8 cellular contexts compared by ENCODE assay signal in the genomic region with DNA sequence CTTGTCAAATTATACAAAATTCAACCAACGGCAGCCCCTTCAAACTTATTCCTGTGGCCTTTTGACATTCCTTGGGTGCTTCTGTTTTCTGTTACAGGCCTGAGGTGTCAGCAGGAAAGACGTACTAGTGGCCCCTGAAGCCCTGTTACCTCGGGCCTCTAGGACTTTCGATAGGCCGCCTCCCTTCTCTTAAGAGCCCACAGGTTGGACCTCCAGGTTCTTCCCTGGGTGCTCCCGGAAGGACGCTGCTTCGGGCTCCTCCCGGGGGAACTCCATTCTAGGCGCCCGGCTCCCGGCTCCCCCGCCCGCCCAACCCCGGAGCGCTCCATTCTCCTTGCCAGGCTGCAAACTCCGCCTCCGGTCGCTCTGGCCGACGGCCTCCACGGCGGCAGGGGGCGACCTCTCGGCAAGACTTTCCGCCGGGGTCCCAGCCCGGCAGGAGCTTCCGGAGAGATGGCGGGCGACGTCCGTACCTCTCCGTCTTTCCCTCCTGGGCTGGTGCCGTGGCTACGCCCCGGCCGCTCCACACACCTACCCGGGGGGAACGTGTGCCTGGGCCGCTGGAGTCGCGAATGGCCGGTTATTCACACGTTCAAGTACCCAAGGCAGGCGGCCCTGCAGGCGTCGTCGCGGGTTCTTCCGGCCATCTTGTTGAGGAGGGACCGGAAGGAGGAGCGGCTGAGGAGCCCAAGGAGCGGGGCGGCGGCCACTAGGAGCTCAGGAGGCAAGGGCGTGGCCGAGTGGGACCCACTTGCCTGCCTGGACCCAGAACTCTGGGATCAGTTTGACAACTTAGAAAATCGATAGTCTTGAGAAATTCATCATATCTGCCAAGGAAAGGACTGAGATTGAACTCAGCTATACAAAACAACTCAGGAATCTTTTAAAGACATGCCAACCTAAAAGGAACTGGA. TPM values are rescaled to one million over a fixed set of nuclear protein-coding genes. Genes with fewer than 3 reads are reported as not detected.
A peak's percentile ranks its signal among the peaks of the same experiment; 100 is the strongest.
DNase-seq lines count a peak whose midpoint lies in the region; ATAC-seq lines count a peak whose summit lies in the region.

No MANE protein-coding gene starts in this region.

- H3K27me3 Mint-ChIP-seq in activated CD8-positive, alpha-beta T cell treated with anti-CD3 and anti-CD28 coated beads, Interleukin-2, amount 10 ng/mL, durations not matched to agents 7 days and 5 days (ENCODE audit: low read depth) = peaks cover 2% of the 10 kb centered on the region

- H3K9ac ChIP-seq in BLaER1 = peak overlapping the region; percentile 77

- H3K36me3 ChIP-seq in BLaER1 = no peaks in the 10 kb centered on the region

- H3K27ac ChIP-seq in BLaER1 = peak overlapping the region; percentile 85

- DNase-seq in NCI-H526 (lab: John Stamatoyannopoulos, UW) = peak; percentile 82 to 90
- peak; percentile 88 for DNase-seq in activated CD8-positive, alpha-beta T cell treated with anti-CD3 and anti-CD28 coated beads, Interleukin-2, amount 10 ng/mL, durations not matched to agents 7 days and 5 days
- peak; percentile 66 for DNase-seq in effector CD8-positive, alpha-beta T cell (lab: John Stamatoyannopoulos, UW)
- peak; percentile 81 for DNase-seq in medulla oblongata (ENCODE audit: extremely low spot score)
- peak; percentile 76 for DNase-seq in stimulated activated CD8-positive, alpha-beta memory T cell treated with anti-CD3 and anti-CD28 coated beads, Interleukin-12 subunit alpha, Interleukin-12 subunit beta, amount 100 ng/mL, for 24 hours (ENCODE audit: extremely low read depth)

- POLR2A ChIA-PET in activated CD8-positive, alpha-beta T cell treated with anti-CD3 and anti-CD28 coated beads, Interleukin-2, amount 10 ng/mL, durations not matched to agents 7 days and 5 days (lab: Charles Lee) = interaction anchor here (0.5 to 2.0 kb wide), 16 partner anchors 9 to 383 kb away, joined by 3 to 8 read pairs (median 4); a partner anchor contains a TSS

- ATAC-seq in GM19035 (IDR thresholded peaks at IDR 0.05; ENCODE audit: unreplicated experiment) (peak; percentile 96), HG03342 (IDR thresholded peaks at IDR 0.05; ENCODE audit: unreplicated experiment) (peak; percentile 96)
- peak; percentile 97 for ATAC-seq in activated CD8-positive, alpha-beta T cell treated with anti-CD3 and anti-CD28 coated beads, Interleukin-2, amount 10 ng/mL, durations not matched to agents 7 days and 5 days

- peaks cover 19% of the 10 kb centered on the region for H3K9me3 Mint-ChIP-seq in activated CD8-positive, alpha-beta T cell treated with anti-CD3 and anti-CD28 coated beads, Interleukin-2, amount 10 ng/mL, durations not matched to agents 7 days and 5 days (ENCODE audit: insufficient read depth)

- no peaks in the 10 kb centered on the region; the same call in 1 of the 2 replicates for H3K27me3 ChIP-seq in BLaER1

- peak overlapping the region; percentile 56 for H3K4me2 ChIP-seq in BLaER1

- peak overlapping the region; percentile 96 for H3K27ac Mint-ChIP-seq in activated CD8-positive, alpha-beta T cell treated with anti-CD3 and anti-CD28 coated beads, Interleukin-2, amount 10 ng/mL, durations not matched to agents 7 days and 5 days

- CTCF ChIA-PET in activated CD8-positive, alpha-beta T cell treated with anti-CD3 and anti-CD28 coated beads, Interleukin-2, amount 10 ng/mL, durations not matched to agents 7 days and 5 days (lab: Charles Lee) = interaction anchor here (0.6 to 3.0 kb wide), 27 partner anchors 10 to 887 kb away, joined by 3 to 15 read pairs (median 4); a partner anchor contains a TSS

- peaks cover 35% of the 10 kb centered on the region for H3K9me3 ChIP-seq in BLaER1

- H4K20me1 ChIP-seq in BLaER1 = no peaks in the 10 kb centered on the region

- peak overlapping the region; percentile 82 for H3K4me3 Mint-ChIP-seq in activated CD8-positive, alpha-beta T cell treated with anti-CD3 and anti-CD28 coated beads, Interleukin-2, amount 10 ng/mL, durations not matched to agents 7 days and 5 days

- peaks cover 11% of the 10 kb centered on the region for H3K4me1 Mint-ChIP-seq in activated CD8-positive, alpha-beta T cell treated with anti-CD3 and anti-CD28 coated beads, Interleukin-2, amount 10 ng/mL, durations not matched to agents 7 days and 5 days (ENCODE audit: low read depth)

- H3K4me3 ChIP-seq in BLaER1 = peak overlapping the region; percentile 71

- H3K36me3 Mint-ChIP-seq in activated CD8-positive, alpha-beta T cell treated with anti-CD3 and anti-CD28 coated beads, Interleukin-2, amount 10 ng/mL, durations not matched to agents 7 days and 5 days (ENCODE audit: low read depth) = peaks cover 16% of the 10 kb centered on the region

- no peaks in the 10 kb centered on the region for H3K4me1 ChIP-seq in BLaER1

RNA-seq across cellular contexts. Expression of a gene that starts 27.5 kb away (rescaled TPM):
- 10 to 100 TPM; 79.7 to 85.4 TPM for total RNA-seq in activated CD8-positive, alpha-beta T cell treated with anti-CD3 and anti-CD28 coated beads, Interleukin-2, amount 10 ng/mL, durations not matched to agents 7 days and 5 days

RNA-seq across cellular contexts. Expression of a gene that starts 58.5 kb away (rescaled TPM):
- 100 to 1,000 TPM; 191 to 208 TPM for total RNA-seq in activated CD8-positive, alpha-beta T cell treated with anti-CD3 and anti-CD28 coated beads, Interleukin-2, amount 10 ng/mL, durations not matched to agents 7 days and 5 days

Comparison
In these comparisons a context has a peak if more than half of its experiments do, and no peak if none do; other contexts are left out.
1. Peak in every context shown above with its lines: DNase-seq, ATAC-seq, H3K4me3 ChIP-seq and H3K27ac ChIP-seq.